In the genomic region with DNA sequence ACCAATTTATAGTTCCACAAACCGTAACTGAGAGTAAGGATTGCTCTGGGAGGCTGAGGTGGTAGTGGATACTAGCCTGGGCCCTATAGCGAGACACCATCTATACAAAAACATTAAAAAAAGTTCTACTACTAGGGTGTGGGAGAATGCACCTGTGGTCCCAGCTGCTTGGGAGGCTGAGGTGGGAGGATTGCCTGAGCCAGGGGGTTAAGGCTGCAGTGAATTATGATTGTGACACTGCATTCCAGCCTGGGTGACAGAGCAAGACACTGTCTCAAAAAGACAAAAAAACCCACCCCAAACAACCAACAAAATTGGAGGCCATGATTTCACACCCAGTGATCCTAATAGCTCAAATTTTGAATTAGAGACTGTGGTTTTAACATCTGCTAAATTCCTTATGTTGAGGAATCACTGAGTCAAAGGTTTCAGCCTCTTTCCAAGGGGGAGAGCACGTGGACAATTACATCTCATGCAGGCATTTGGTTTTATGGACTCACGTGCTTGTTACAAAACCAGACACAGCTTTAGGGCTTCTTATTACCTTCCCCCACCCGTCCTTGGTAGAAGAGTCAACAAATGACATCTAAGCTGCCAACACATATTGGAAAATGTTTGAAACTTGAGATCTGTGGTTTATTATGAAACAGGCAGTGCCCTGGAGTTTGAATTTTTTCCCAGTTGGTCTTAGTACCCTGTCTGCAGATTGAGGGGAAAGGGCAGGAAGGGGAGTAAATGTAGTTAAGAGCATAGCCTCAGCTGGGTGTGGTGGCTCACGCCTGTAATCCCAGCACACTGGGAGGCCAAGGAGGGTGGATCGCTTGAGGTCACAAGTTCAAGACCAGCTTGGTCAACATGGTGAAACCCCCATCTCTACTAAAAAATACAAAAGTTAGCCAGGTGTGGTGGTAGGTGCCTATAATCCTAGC, we compare ENCODE assay signal across 2 cellular contexts.
TF ChIP-seq lines count a peak whose summit lies in the region.

No MANE protein-coding gene starts in this region.

TF ChIP-seq in IMR-90, 13 proteins besides CTCF, POLR2A, EP300 and RAD21:
- TF ChIP-seq RFX5 (IDR thresholded peaks at IDR 0.05; ENCODE audit: low read depth, low read length) (no peak), CEBPB (IDR thresholded peaks at IDR 0.05; ENCODE audit: low read depth, low read length) (peak; percentile 69), RCOR1 (IDR thresholded peaks at IDR 0.05; ENCODE audit: insufficient replicate concordance, low read length) (no peak), FOS (IDR thresholded peaks at IDR 0.05; ENCODE audit: low read depth, low read length) (peak; percentile 6; the same call in 1 of the 2 replicates), CHD1 (IDR thresholded peaks at IDR 0.05; ENCODE audit: low read depth, low read length) (no peak), BHLHE40 (IDR thresholded peaks at IDR 0.05; ENCODE audit: low read depth, low read length) (peak; percentile 99), MAFK (IDR thresholded peaks at IDR 0.05; ENCODE audit: low read depth, low read length) (0 out of 2 replicates have a peak, but pooled peaks have one; percentile 12), MXI1 (IDR thresholded peaks at IDR 0.05; ENCODE audit: borderline replicate concordance, low read depth, low read length) (peak; percentile 69; the same call in 1 of the 2 replicates), SMC3 (IDR thresholded peaks at IDR 0.05; ENCODE audit: low read depth, low read length) (no peak), MAZ (IDR thresholded peaks at IDR 0.05; ENCODE audit: borderline replicate concordance, low read depth, low read length) (peak; percentile 23; the same call in 1 of the 2 replicates), NFE2L2 (IDR thresholded peaks at IDR 0.05; ENCODE audit: low read depth, low read length) (no peak)
- TF ChIP-seq, protein P1, sequence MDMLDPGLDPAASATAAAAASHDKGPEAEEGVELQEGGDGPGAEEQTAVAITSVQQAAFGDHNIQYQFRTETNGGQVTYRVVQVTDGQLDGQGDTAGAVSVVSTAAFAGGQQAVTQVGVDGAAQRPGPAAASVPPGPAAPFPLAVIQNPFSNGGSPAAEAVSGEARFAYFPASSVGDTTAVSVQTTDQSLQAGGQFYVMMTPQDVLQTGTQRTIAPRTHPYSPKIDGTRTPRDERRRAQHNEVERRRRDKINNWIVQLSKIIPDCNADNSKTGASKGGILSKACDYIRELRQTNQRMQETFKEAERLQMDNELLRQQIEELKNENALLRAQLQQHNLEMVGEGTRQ (IDR thresholded peaks at IDR 0.05; ENCODE audit: low read depth, low read length) = peak; percentile 93
- TF ChIP-seq, protein P2, sequence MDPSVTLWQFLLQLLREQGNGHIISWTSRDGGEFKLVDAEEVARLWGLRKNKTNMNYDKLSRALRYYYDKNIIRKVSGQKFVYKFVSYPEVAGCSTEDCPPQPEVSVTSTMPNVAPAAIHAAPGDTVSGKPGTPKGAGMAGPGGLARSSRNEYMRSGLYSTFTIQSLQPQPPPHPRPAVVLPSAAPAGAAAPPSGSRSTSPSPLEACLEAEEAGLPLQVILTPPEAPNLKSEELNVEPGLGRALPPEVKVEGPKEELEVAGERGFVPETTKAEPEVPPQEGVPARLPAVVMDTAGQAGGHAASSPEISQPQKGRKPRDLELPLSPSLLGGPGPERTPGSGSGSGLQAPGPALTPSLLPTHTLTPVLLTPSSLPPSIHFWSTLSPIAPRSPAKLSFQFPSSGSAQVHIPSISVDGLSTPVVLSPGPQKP (IDR thresholded peaks at IDR 0.05; ENCODE audit: borderline replicate concordance, low read depth, low read length) = no peak
TF ChIP-seq in IMR-90: peak in this region for 7.

TF ChIP-seq in SK-N-SH, 30 proteins besides CTCF, POLR2A, EP300 and RAD21:
- TF ChIP-seq FOXJ3 (CRISPR knock-in tag; IDR thresholded peaks at IDR 0.05) = no peak
- TF ChIP-seq, protein P1 (IDR thresholded peaks at IDR 0.05; ENCODE audit: borderline replicate concordance, low read depth, low read length) = no peak
- no peak for TF ChIP-seq GATA2 (CRISPR knock-in tag; IDR thresholded peaks at IDR 0.05)
- no peak for TF ChIP-seq EZH2phosphoT487 (IDR thresholded peaks at IDR 0.05; ENCODE audit: borderline replicate concordance, low read depth)
